ENCODE assay signal across 8 cellular contexts in genomic region chr17:75393523-75394331, GRCh38. TPM values are rescaled to one million over a fixed set of nuclear protein-coding genes. Genes with fewer than 3 reads are reported as not detected.
DNase-seq lines count a peak whose midpoint lies in the region; ATAC-seq and TF ChIP-seq lines count a peak whose summit lies in the region.

No MANE protein-coding gene starts in this region.

- peak overlapping the region; percentile 75 for H3K9ac ChIP-seq in muscle layer of colon (ENCODE audit: low read length)

- H3K27ac ChIP-seq in PC-9 (peak overlapping the region; percentile 31), esophagus muscularis mucosa (replicated peaks in 1 of 4) (peak overlapping the region; percentile 82 to 90 (median 89)), muscle layer of colon (ENCODE audit: low read depth, low read length) (peak overlapping the region; percentile 99)

- TF ChIP-seq CTCF in PC-9 (conservative IDR thresholded peaks at IDR 0.05) (no peak), esophagus muscularis mucosa (IDR thresholded peaks at IDR 0.05) (peak in 2 of 3 experiments; percentile 26 to 31)

- no peaks in the 10 kb centered on the region for H3K9me2 ChIP-seq in PC-9 (ENCODE audit: insufficient read depth)

- TF ChIP-seq EP300 in esophagus muscularis mucosa (IDR thresholded peaks at IDR 0.05), result no peak

- CTCF ChIA-PET in PC-9 (lab: Charles Lee), result interaction anchor here (0.5 to 0.9 kb wide), 5 partner anchors 12 to 354 kb away, joined by 3 to 18 read pairs (median 7); partner anchors contain the start of gene GRB2

- no peaks in the 10 kb centered on the region for H3K27me3 Mint-ChIP-seq in activated T-cell treated with anti-CD3 and anti-CD28 coated beads, Interleukin-2, amount 50 U/mL, for 4 hours (ENCODE audit: low read depth)

- H3K4me1 ChIP-seq in PC-9 (replicated peaks; ENCODE audit: insufficient read depth) (peaks cover 27% of the 10 kb centered on the region), esophagus muscularis mucosa (peaks cover 42 to 82% (median 76%) of the 10 kb centered on the region in 4 donors), muscle layer of colon (ENCODE audit: insufficient read depth, low read length) (peaks cover 42% of the 10 kb centered on the region)

- H3K27me3 ChIP-seq in PC-9 (ENCODE audit: insufficient read depth, low read depth), result no peaks in the 10 kb centered on the region
- no peaks in the 10 kb centered on the region for H3K27me3 ChIP-seq in esophagus muscularis mucosa
- H3K27me3 ChIP-seq in muscle layer of colon (ENCODE audit: control insufficient read depth in 1 of 2, insufficient read depth in 2 of 2, low read length in 2 of 2), result no peaks in the 10 kb centered on the region

- H3K4me1 Mint-ChIP-seq in activated T-cell treated with anti-CD3 and anti-CD28 coated beads, Interleukin-2, amount 50 U/mL, for 4 hours (ENCODE audit: low read depth), result peaks cover 86% of the 10 kb centered on the region

- peak overlapping the region; percentile 68 for H3K4me3 ChIP-seq in Jurkat, Clone E6-1 (ENCODE audit: low read length)
- peak overlapping the region; percentile 69 for H3K4me3 ChIP-seq in PC-9
- H3K4me3 ChIP-seq in esophagus muscularis mucosa, result peak overlapping the region; percentile 61 to 76 (median 64)
- peak overlapping the region; percentile 58 to 85 for H3K4me3 ChIP-seq in muscle layer of colon (ENCODE audit: low read depth in 1 of 2, low read length in 2 of 2)

- peaks cover 28% of the 10 kb centered on the region for H3F3A ChIP-seq in PC-9 (ENCODE audit: insufficient read depth, low read depth)

- peak; percentile 97 for DNase-seq in COR-L47 (lab: John Stamatoyannopoulos, UW)
- peak; percentile 93 for DNase-seq in Jurkat, Clone E6-1 (ENCODE audit: low read depth, low spot score)
- DNase-seq in PC-9, result peak; percentile 95 to 97
- peak; percentile 69 for DNase-seq in activated T-cell treated with anti-CD3 and anti-CD28 coated beads, Interleukin-2, amount 50 U/mL, for 4 hours
- peak; percentile 98 for DNase-seq in esophagus muscularis mucosa (ENCODE audit: extremely low spot score)
- peak; percentile 88 for DNase-seq in stimulated activated CD8-positive, alpha-beta memory T cell treated with anti-CD3 and anti-CD28 coated beads, Interleukin-4, amount 100 ng/mL, for 48 hours

- intact Hi-C loops in PC-9 (cut with micrococcal nuclease; ENCODE audit: unreplicated experiment), result no loop called here
- intact Hi-C loops in esophagus muscularis mucosa (cut with DNase I), result no loop called here

- no TSS peak for BruUV-seq in PC-9 (replicated peaks; lab: Mats Ljungman, UMichigan)

- WGBS in esophagus muscularis mucosa, result 0% methylated on average over 10 of the region's 28 CpGs

- no peaks in the 10 kb centered on the region for H3K9me3 Mint-ChIP-seq in activated T-cell treated with anti-CD3 and anti-CD28 coated beads, Interleukin-2, amount 50 U/mL, for 4 hours

- H3K36me3 Mint-ChIP-seq in activated T-cell treated with anti-CD3 and anti-CD28 coated beads, Interleukin-2, amount 50 U/mL, for 4 hours (ENCODE audit: insufficient read depth), result peaks cover 27% of the 10 kb centered on the region

- peak overlapping the region; percentile 84 for H3K4me3 Mint-ChIP-seq in activated T-cell treated with anti-CD3 and anti-CD28 coated beads, Interleukin-2, amount 50 U/mL, for 4 hours

- H4K20me1 ChIP-seq in PC-9 (ENCODE audit: insufficient read depth), result peaks cover 17% of the 10 kb centered on the region

- H3K79me2 ChIP-seq in PC-9 (ENCODE audit: low read depth), result peaks cover 94% of the 10 kb centered on the region

- POLR2A ChIA-PET in PC-9 (lab: Charles Lee; ENCODE audit: unreplicated experiment), result interaction anchor here (0.5 to 0.7 kb wide), 8 partner anchors 11 to 640 kb away, joined by 3 to 6 read pairs (median 4); partner anchors contain the start of genes SLC25A19 and TMEM94

- ATAC-seq in GM21526 (IDR thresholded peaks at IDR 0.05; ENCODE audit: low FRiP score, unreplicated experiment), result peak; percentile 49
- ATAC-seq in activated T-cell treated with anti-CD3 and anti-CD28 coated beads, Interleukin-2, amount 50 U/mL, for 4 hours, result peak; percentile 94 to 96

- no peak for TF ChIP-seq POLR2A in esophagus muscularis mucosa (IDR thresholded peaks at IDR 0.05; ENCODE audit: low read depth)

- H3K4me2 ChIP-seq in PC-9, result peak overlapping the region; percentile 94

- peak overlapping the region; percentile 83 for H2AFZ ChIP-seq in PC-9

- H3K36me3 ChIP-seq in PC-9 (ENCODE audit: low read depth) (no peaks in the 10 kb centered on the region), esophagus muscularis mucosa (peaks cover 0 to 6% (median 0%) of the 10 kb centered on the region in 4 donors), muscle layer of colon (ENCODE audit: insufficient read depth, low read length) (no peaks in the 10 kb centered on the region)

- H3K9me3 ChIP-seq in PC-9 (ENCODE audit: insufficient read depth, low read depth) (no peaks in the 10 kb centered on the region), esophagus muscularis mucosa (no peaks in the 10 kb centered on the region), muscle layer of colon (ENCODE audit: low read length) (no peaks in the 10 kb centered on the region)

RNA-seq across cellular contexts. Expression of gene GRB2, which starts 11.8 kb away (rescaled TPM):
- polyA plus RNA-seq in Jurkat, Clone E6-1 (2012; ENCODE audit: insufficient read depth, insufficient read length), result 134 TPM
- 75.3 and 81.3 TPM in 2 replicates for total RNA-seq in PC-9 (2021)
- 100 to 1,000 TPM; 186 to 210 (median 207) TPM for total RNA-seq in activated T-cell treated with anti-CD3 and anti-CD28 coated beads, Interleukin-2, amount 50 U/mL, for 4 hours
- total RNA-seq in esophagus muscularis mucosa, result 100 to 1,000 TPM in 3 of 4 donors, 10 to 100 TPM in 1; 84.3 to 140 (median 113) TPM

Comparison
In these comparisons a context has a peak if more than half of its experiments do, and no peak if none do; other contexts are left out.
1. Peak in every context shown above with its lines: DNase-seq, ATAC-seq, H3K4me3 ChIP-seq and H3K27ac ChIP-seq.
2. H3K27ac ChIP-seq: peak in every context shown above with its lines; median percentile 99 in muscle layer of colon; 89 in esophagus muscularis mucosa; 31 in PC-9.